Comparison of ENCODE assay signal across 8 cellular contexts in genomic region chr15:73897441-73898261, GRCh38. TPM values are rescaled to one million over a fixed set of nuclear protein-coding genes. Genes with fewer than 3 reads are reported as not detected.
A peak's percentile ranks its signal among the peaks of the same experiment; 100 is the strongest.
DNase-seq lines count a peak whose midpoint lies in the region; ATAC-seq, FAIRE-seq and TF ChIP-seq lines count a peak whose summit lies in the region.

No MANE protein-coding gene starts in this region.

- H4K20me1 ChIP-seq in OCI-LY1 (ENCODE audit: insufficient read depth, low read length) = no peaks in the 10 kb centered on the region
- no peaks in the 10 kb centered on the region for H4K20me1 ChIP-seq in osteoblast (ENCODE audit: insufficient read depth, low read length)

- H3K36me3 ChIP-seq in OCI-LY1 (ENCODE audit: insufficient read depth, low read length) (no peaks in the 10 kb centered on the region), osteoblast (ENCODE audit: insufficient read depth, low read length) (no peaks in the 10 kb centered on the region)

- no peaks in the 10 kb centered on the region for H3K79me2 ChIP-seq in OCI-LY1 (ENCODE audit: insufficient read depth, low read length)
- no peaks in the 10 kb centered on the region for H3K79me2 ChIP-seq in osteoblast (ENCODE audit: insufficient read depth, low read length)

- H3K4me3 ChIP-seq in OCI-LY1 (ENCODE audit: low read depth, low read length, poor library complexity, severe bottlenecking) = no peak overlapping the region
- H3K4me3 ChIP-seq in fibroblast of mammary gland (ENCODE audit: control insufficient read depth, low read depth, low read length) = no peak overlapping the region
- peak overlapping the region; percentile 18 for H3K4me3 ChIP-seq in osteoblast (ENCODE audit: insufficient read depth, low read length)

- no peaks in the 10 kb centered on the region for H3F3A ChIP-seq in OCI-LY1 (ENCODE audit: insufficient read depth, low read length)

- TF ChIP-seq POLR2A in GM12891 (IDR thresholded peaks at IDR 0.05; ENCODE audit: low read depth, low read length) = no peak

- H3K9me2 ChIP-seq in OCI-LY1 (ENCODE audit: low read depth, low read length) = no peaks in the 10 kb centered on the region

- H3K27me3 ChIP-seq in OCI-LY1 (ENCODE audit: insufficient read depth, low read length) (no peaks in the 10 kb centered on the region; the same call in 1 of the 2 replicates), osteoblast (ENCODE audit: insufficient read depth, low read length) (peaks cover 6% of the 10 kb centered on the region)

- H3K27ac ChIP-seq in OCI-LY1 (ENCODE audit: low read depth, low read length, poor library complexity, severe bottlenecking) (no peak overlapping the region), osteoblast (ENCODE audit: low read depth, low read length) (peak overlapping the region; percentile 94)

- no peak overlapping the region for H3K9ac ChIP-seq in OCI-LY1 (ENCODE audit: low read length)

- peak; percentile 59 for FAIRE-seq in GM12891 (lab: Jason Lieb, UNC)

- H3K4me2 ChIP-seq in OCI-LY1 (ENCODE audit: low read length) (no peak overlapping the region), osteoblast (ENCODE audit: insufficient read depth, low read length) (peak overlapping the region; percentile 66)

- no peak for ATAC-seq in HG02852 (IDR thresholded peaks at IDR 0.05; ENCODE audit: unreplicated experiment)

- no peak overlapping the region for H2AFZ ChIP-seq in OCI-LY1 (ENCODE audit: low read length)
- peak overlapping the region; percentile 80 for H2AFZ ChIP-seq in osteoblast (ENCODE audit: low read length)

- DNase-seq in A172 (ENCODE audit: low spot score) (peak; percentile 91), GM12891 (ENCODE audit: insufficient read length, low spot score) (peak; percentile 82), activated T-cell treated with anti-CD3 and anti-CD28 coated beads for 24 hours (ENCODE audit: low read depth) (peak; percentile 44), fibroblast of mammary gland (ENCODE audit: low read depth) (peak; percentile 96), osteoblast (ENCODE audit: insufficient read length, low spot score, missing footprints) (peak; percentile 98), DMS153 (lab: John Stamatoyannopoulos, UW) (no peak)

- H3K9me3 ChIP-seq in OCI-LY1 (ENCODE audit: low read length) = no peaks in the 10 kb centered on the region
- H3K9me3 ChIP-seq in osteoblast (ENCODE audit: low read depth, low read length) = no peaks in the 10 kb centered on the region

- TF ChIP-seq CTCF in OCI-LY1 (IDR thresholded peaks at IDR 0.05; ENCODE audit: low read length) (peak; percentile 75), fibroblast of mammary gland (conservative IDR thresholded peaks at IDR 0.05; ENCODE audit: control insufficient read depth, insufficient read depth, low read depth, low read length) (peak; percentile 98), osteoblast (IDR thresholded peaks at IDR 0.05; ENCODE audit: extremely low read depth, low read depth, low read length) (peak; percentile 99)

- no peaks in the 10 kb centered on the region for H3K4me1 ChIP-seq in OCI-LY1 (ENCODE audit: insufficient read depth, low read length, severe bottlenecking)
- peaks cover 30% of the 10 kb centered on the region for H3K4me1 ChIP-seq in osteoblast (ENCODE audit: insufficient read depth, low read length)

TF ChIP-seq in GM12891, 5 proteins besides CTCF, POLR2A, EP300 and RAD21:
- TF ChIP-seq POU2F2 (IDR thresholded peaks at IDR 0.05; ENCODE audit: low read depth, low read length) = no peak
- no peak for TF ChIP-seq POLR2AphosphoS5 (IDR thresholded peaks at IDR 0.05; ENCODE audit: low read depth, low read length)

RNA-seq across cellular contexts. Expression of gene TBC1D21, which starts 24.3 kb away (rescaled TPM):
- total RNA-seq in A172 (2014; rRNA removed; shearing (Covaris generic)) = not detected in 2 replicates
- not detected for polyA plus RNA-seq in GM12891 (2012; ENCODE audit: low read depth, missing spikeins)
- total RNA-seq in osteoblast = not detected in 2 replicates

RNA-seq across cellular contexts. Expression of gene LOXL1, which starts 28.6 kb away (rescaled TPM):
- total RNA-seq in A172 (2014; rRNA removed; shearing (Covaris generic)) = 91.0 and 92.8 TPM in 2 replicates
- polyA plus RNA-seq in GM12891 (2012; ENCODE audit: low read depth, missing spikeins) = not detected
- 246 and 264 TPM in 2 replicates for total RNA-seq in osteoblast
